ENCODE assay signal across 8 cellular contexts in the genomic region with DNA sequence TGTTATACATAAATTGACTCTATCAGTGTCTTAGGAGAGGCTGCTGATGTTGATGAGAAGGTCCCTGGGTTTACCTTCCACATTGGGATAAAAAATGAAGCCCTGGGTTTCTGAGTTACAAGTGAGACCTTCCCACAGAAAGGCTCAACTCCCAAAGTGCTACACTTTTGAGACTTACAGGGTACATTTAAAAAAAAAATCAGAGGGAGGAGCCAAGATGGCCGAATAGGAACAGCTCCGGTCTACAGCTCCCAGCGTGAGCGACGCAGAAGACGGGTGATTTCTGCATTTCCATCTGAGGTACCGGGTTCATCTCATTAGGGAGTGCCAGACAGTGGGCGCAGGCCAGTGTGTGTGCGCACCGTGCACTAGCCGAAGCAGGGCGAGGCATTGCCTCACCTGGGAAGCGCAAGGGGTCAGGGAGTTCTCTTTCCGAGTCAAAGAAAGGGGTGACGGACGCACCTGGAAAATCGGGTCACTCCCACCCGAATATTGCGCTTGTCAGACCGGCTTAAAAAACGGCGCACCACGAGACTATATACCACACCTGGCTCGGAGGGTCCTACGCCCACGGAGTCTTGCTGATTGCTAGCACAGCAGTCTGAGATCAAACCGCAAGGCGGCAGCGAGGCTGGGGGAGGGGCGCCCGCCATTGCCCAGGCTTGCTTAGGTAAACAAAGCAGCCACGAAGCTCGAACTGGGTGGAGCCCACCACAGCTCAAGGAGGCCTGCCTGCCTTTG.
DNase-seq lines count a peak whose midpoint lies in the region; TF ChIP-seq lines count a peak whose summit lies in the region.
"Not testable (repeated sequence)": the region's sequence is repeated elsewhere in the genome, so short reads cannot be mapped to it uniquely, and the experiment has no call there.

No MANE protein-coding gene starts in this region.

- H3K9ac ChIP-seq in OCI-LY3 (ENCODE audit: low read length) (peak overlapping the region; percentile 61), mucosa of rectum (ENCODE audit: low read depth in 1 of 2, low read length in 2 of 2) (peak overlapping the region in 1 of 2 donors; percentile 7)

- H3K4me3 ChIP-seq in OCI-LY3 (ENCODE audit: low read length), result peak overlapping the region; percentile 76
- peak overlapping the region in 2 of 3 donors; percentile 43 to 56 for H3K4me3 ChIP-seq in breast epithelium
- H3K4me3 ChIP-seq in cardiac muscle cell, result peak overlapping the region; percentile 38
- H3K4me3 ChIP-seq in mucosa of rectum (ENCODE audit: low read length in 2 of 2), result peak overlapping the region; percentile 50 to 64

- H3K27me3 Mint-ChIP-seq in activated CD4-positive, alpha-beta memory T cell treated with anti-CD3 and anti-CD28 coated beads, Interleukin-2, amount 10 ng/mL, durations not matched to agents 7 days and 5 days, result not testable (repeated sequence)

- CTCF ChIA-PET in activated CD4-positive, alpha-beta memory T cell treated with anti-CD3 and anti-CD28 coated beads, Interleukin-2, amount 10 ng/mL, durations not matched to agents 7 days and 5 days (lab: Charles Lee), result not testable (repeated sequence)

- not testable (repeated sequence) for H3K9me3 ChIP-seq in OCI-LY3 (ENCODE audit: insufficient read depth, low read length); breast epithelium; cardiac muscle cell (ENCODE audit: low read depth); mucosa of rectum (ENCODE audit: control insufficient read depth in 2 of 2, low read length in 2 of 2)

- H3K4me3 Mint-ChIP-seq in activated CD4-positive, alpha-beta memory T cell treated with anti-CD3 and anti-CD28 coated beads, Interleukin-2, amount 10 ng/mL, durations not matched to agents 7 days and 5 days, result peak overlapping the region; percentile 76

- not testable (repeated sequence) for H3K36me3 ChIP-seq in OCI-LY3 (replicated peaks; ENCODE audit: low read depth, low read length); breast epithelium; cardiac muscle cell; mucosa of rectum (ENCODE audit: control insufficient read depth in 2 of 2, insufficient read depth in 2 of 2, low read length in 2 of 2)

- not testable (repeated sequence) for TF ChIP-seq CTCF in OCI-LY3 (IDR thresholded peaks at IDR 0.05; ENCODE audit: low read depth, low read length); breast epithelium (IDR thresholded peaks at IDR 0.05); cardiac muscle cell (IDR thresholded peaks at IDR 0.05; ENCODE audit: low read depth, low read length)

- peak overlapping the region; percentile 65 for H3K27ac Mint-ChIP-seq in activated CD4-positive, alpha-beta memory T cell treated with anti-CD3 and anti-CD28 coated beads, Interleukin-2, amount 10 ng/mL, durations not matched to agents 7 days and 5 days

- POLR2A ChIA-PET in activated CD4-positive, alpha-beta memory T cell treated with anti-CD3 and anti-CD28 coated beads, Interleukin-2, amount 10 ng/mL, durations not matched to agents 7 days and 5 days (lab: Charles Lee), result interaction anchor here (0.8 kb wide), 1 partner anchor 84 kb away, joined by 3 read pairs; a partner anchor contains a TSS

- intact Hi-C loops in breast epithelium (cut with DNase I; ENCODE audit: low total_unique reads), result not testable (repeated sequence)

- in situ Hi-C loops in KBM-7 (cut with MboI; ENCODE audit: low pct_unique_long_range_greater_than_20kb, low sequenced_read_pairs), result not testable (repeated sequence)

- not testable (repeated sequence) for H3K4me1 ChIP-seq in OCI-LY3 (ENCODE audit: low read length); breast epithelium; mucosa of rectum (ENCODE audit: control insufficient read depth in 2 of 2, insufficient read depth in 2 of 2, low read length in 2 of 2)
- H3K4me1 ChIP-seq in cardiac muscle cell (ENCODE audit: low read depth), result peaks cover 18% of the 10 kb centered on the region

- H3K27ac ChIP-seq in OCI-LY3 (ENCODE audit: low read length), result peak overlapping the region; percentile 22
- H3K27ac ChIP-seq in breast epithelium, result peak overlapping the region; percentile 29 to 63
- H3K27ac ChIP-seq in cardiac muscle cell, result peak overlapping the region; percentile 87
- peak overlapping the region; percentile 10 to 56 for H3K27ac ChIP-seq in mucosa of rectum (ENCODE audit: low read depth in 2 of 2, low read length in 2 of 2)

- H3K9me3 Mint-ChIP-seq in activated CD4-positive, alpha-beta memory T cell treated with anti-CD3 and anti-CD28 coated beads, Interleukin-2, amount 10 ng/mL, durations not matched to agents 7 days and 5 days, result not testable (repeated sequence)

- peaks cover 10% of the 10 kb centered on the region for H3K36me3 Mint-ChIP-seq in activated CD4-positive, alpha-beta memory T cell treated with anti-CD3 and anti-CD28 coated beads, Interleukin-2, amount 10 ng/mL, durations not matched to agents 7 days and 5 days (ENCODE audit: low read depth)

- DNase-seq in CMK (ENCODE audit: low read depth) (peak; percentile 24), KBM-7 (peak; percentile 58), cardiac muscle cell (ENCODE audit: low read depth in 1 of 2, low spot score in 1 of 2) (peak in 1 of 2 donors; percentile 23)
- DNase-seq in activated CD4-positive, alpha-beta memory T cell treated with anti-CD3 and anti-CD28 coated beads, Interleukin-2, amount 10 ng/mL, durations not matched to agents 7 days and 5 days, result peak; percentile 22
- DNase-seq in breast epithelium (ENCODE audit: low spot score in 2 of 2), result not testable (repeated sequence)
- peak; percentile 20 for DNase-seq in stimulated activated CD8-positive, alpha-beta memory T cell treated with anti-CD3 and anti-CD28 coated beads, Interleukin-12 subunit alpha, Interleukin-12 subunit beta, amount 100 ng/mL, for 4 hours (ENCODE audit: low read depth)

- not testable (repeated sequence) for H3K4me1 Mint-ChIP-seq in activated CD4-positive, alpha-beta memory T cell treated with anti-CD3 and anti-CD28 coated beads, Interleukin-2, amount 10 ng/mL, durations not matched to agents 7 days and 5 days

- not testable (repeated sequence) for TF ChIP-seq POLR2A in breast epithelium (IDR thresholded peaks at IDR 0.05)

- H4K20me1 ChIP-seq in OCI-LY3 (ENCODE audit: insufficient read depth, low read length), result not testable (repeated sequence)

- peak overlapping the region; percentile 74; the same call in 1 of the 2 replicates for H2AFZ ChIP-seq in OCI-LY3 (ENCODE audit: low read depth, low read length)

- H3K27me3 ChIP-seq in OCI-LY3 (ENCODE audit: low read depth, low read length); breast epithelium; cardiac muscle cell; mucosa of rectum (ENCODE audit: control insufficient read depth in 2 of 2, insufficient read depth in 2 of 2, low read length in 2 of 2): not testable (repeated sequence)

- not testable (repeated sequence) for H3K79me2 ChIP-seq in OCI-LY3 (ENCODE audit: low read length)

- H3K4me2 ChIP-seq in OCI-LY3 (ENCODE audit: low read length), result peak overlapping the region; percentile 75

Comparison
In these comparisons a context has a peak if more than half of its experiments do, and no peak if none do; other contexts are left out.
1. H3K27ac ChIP-seq: peak in every context shown above with its lines; median percentile 87 in cardiac muscle cell; 46 in breast epithelium; 33 in mucosa of rectum; 22 in OCI-LY3.